11 cellular contexts compared by ENCODE assay signal in genomic region chr1:61054636-61055035, GRCh38. TPM values are rescaled to one million over a fixed set of nuclear protein-coding genes. Genes with fewer than 3 reads are reported as not detected.
DNase-seq lines count a peak whose midpoint lies in the region; ATAC-seq and TF ChIP-seq lines count a peak whose summit lies in the region.
"Had no signal": no experiment of that assay in that cellular context is flagged by ENCODE, and none has a peak within 500 bp of the region (broad histone marks: within the 10 kb centered on the region; RNA-seq: fewer than 3 reads in every experiment).

No MANE protein-coding gene starts in this region.

- H3K27ac Mint-ChIP-seq in GM23338: no peak overlapping the region
- H3K27ac Mint-ChIP-seq in stimulated activated effector memory CD8-positive, alpha-beta T cell treated with anti-CD3 and anti-CD28 coated beads, Interleukin-12 subunit alpha, Interleukin-12 subunit beta, amount 100 ng/mL, for 72 hours: no peak overlapping the region
- no peak overlapping the region for H3K27ac Mint-ChIP-seq in osteocyte (ENCODE audit: unreplicated experiment)

- H3F3A ChIP-seq in GM23338 (replicated peaks; ENCODE audit: low read depth): peaks cover 17% of the 10 kb centered on the region; the same call in 1 of the 2 replicates

- H3K4me2 ChIP-seq in GM23338: peak overlapping the region; percentile 87

- H3K27me3 ChIP-seq in GM23338 (ENCODE audit: insufficient read depth) (peaks cover 74% of the 10 kb centered on the region), ascending aorta (no peaks in the 10 kb centered on the region), layer of hippocampus (ENCODE audit: control insufficient read depth, insufficient read depth, low read length) (no peaks in the 10 kb centered on the region)
- H3K27me3 ChIP-seq: testis had no signal

- intact Hi-C loops in ascending aorta (cut with DNase I): loop anchor here (1.0 to 10.0 kb wide), 7 partner anchors 24 to 798 kb away; partner anchors contain the start of gene TM2D1

- peak overlapping the region; percentile 83 for H3K4me3 ChIP-seq in GM23338
- H3K4me3 ChIP-seq in ascending aorta: peak overlapping the region; percentile 58 to 72

- H3K27ac ChIP-seq in GM23338 (ENCODE audit: low read depth) (no peak overlapping the region), ascending aorta (peak overlapping the region; percentile 97 to 98), layer of hippocampus (ENCODE audit: low read depth, low read length) (peak overlapping the region; percentile 67)

- H3K4me1 ChIP-seq in GM23338 (ENCODE audit: insufficient read depth) (peaks cover 68% of the 10 kb centered on the region), ascending aorta (peaks cover 4 to 28% of the 10 kb centered on the region in 2 donors)

- DNase-seq in GM23338 (ENCODE audit: low spot score) (peak; percentile 33), ascending aorta (ENCODE audit: low spot score in 2 of 2) (no peak), osteocyte (ENCODE audit: extremely low spot score, unreplicated experiment) (no peak)
- DNase-seq in stimulated activated effector memory CD8-positive, alpha-beta T cell treated with anti-CD3 and anti-CD28 coated beads, Interleukin-12 subunit alpha, Interleukin-12 subunit beta, amount 100 ng/mL, for 72 hours (ENCODE audit: low spot score in 2 of 2): no peak
- DNase-seq: activated CD4-positive, CD25-positive, alpha-beta regulatory T cell; MV-4-11; stimulated activated CD4-positive, alpha-beta T cell treated with anti-CD3 and anti-CD28 coated beads, Interleukin-4, amount 100 ng/mL, for 1 hour had no signal

- H3K27me3 Mint-ChIP-seq in GM23338 (ENCODE audit: insufficient read depth, low read depth, poor library complexity) (peaks cover 72% of the 10 kb centered on the region), osteocyte (ENCODE audit: unreplicated experiment) (peaks cover 15% of the 10 kb centered on the region)

- H3K4me3 Mint-ChIP-seq in GM23338 (peak overlapping the region; percentile 76), osteocyte (ENCODE audit: unreplicated experiment) (no peak overlapping the region)
- peak overlapping the region; percentile 83 for H3K4me3 Mint-ChIP-seq in stimulated activated effector memory CD8-positive, alpha-beta T cell treated with anti-CD3 and anti-CD28 coated beads, Interleukin-12 subunit alpha, Interleukin-12 subunit beta, amount 100 ng/mL, for 72 hours

- ATAC-seq in GM23338: no peak
- ATAC-seq in stimulated activated effector memory CD8-positive, alpha-beta T cell treated with anti-CD3 and anti-CD28 coated beads, Interleukin-12 subunit alpha, Interleukin-12 subunit beta, amount 100 ng/mL, for 72 hours: no peak
- no peak for ATAC-seq in HG03025 (IDR thresholded peaks at IDR 0.05; ENCODE audit: low FRiP score, unreplicated experiment)
- ATAC-seq in GM19395 (IDR thresholded peaks at IDR 0.05; ENCODE audit: unreplicated experiment): no peak

- H3K79me2 ChIP-seq in GM23338 (replicated peaks; ENCODE audit: insufficient read depth): no peaks in the 10 kb centered on the region

- no peak overlapping the region for H2AFZ ChIP-seq in GM23338

- no peaks in the 10 kb centered on the region for H3K36me3 Mint-ChIP-seq in GM23338 (ENCODE audit: low read depth)
- peaks cover 8% of the 10 kb centered on the region for H3K36me3 Mint-ChIP-seq in stimulated activated effector memory CD8-positive, alpha-beta T cell treated with anti-CD3 and anti-CD28 coated beads, Interleukin-12 subunit alpha, Interleukin-12 subunit beta, amount 100 ng/mL, for 72 hours
- no peaks in the 10 kb centered on the region for H3K36me3 Mint-ChIP-seq in osteocyte (ENCODE audit: unreplicated experiment)

- 0 out of 2 replicates have a peak, but pooled peaks cover 3% of the 10 kb centered on the region for H4K20me1 ChIP-seq in GM23338 (replicated peaks; ENCODE audit: insufficient read depth)

- TF ChIP-seq CTCF in GM23338 (conservative IDR thresholded peaks at IDR 0.05; ENCODE audit: low read depth in 2 of 2): no peak
- no peak for TF ChIP-seq CTCF in ascending aorta (IDR thresholded peaks at IDR 0.05)
- no peak for TF ChIP-seq CTCF in osteocyte (IDR thresholded peaks at IDR 0.05)

- no peaks in the 10 kb centered on the region for H3K36me3 ChIP-seq in GM23338 (ENCODE audit: insufficient read depth)
- no peaks in the 10 kb centered on the region for H3K36me3 ChIP-seq in ascending aorta

- H3K4me1 Mint-ChIP-seq in GM23338: peaks cover 63% of the 10 kb centered on the region
- peaks cover 33% of the 10 kb centered on the region for H3K4me1 Mint-ChIP-seq in stimulated activated effector memory CD8-positive, alpha-beta T cell treated with anti-CD3 and anti-CD28 coated beads, Interleukin-12 subunit alpha, Interleukin-12 subunit beta, amount 100 ng/mL, for 72 hours
- H3K4me1 Mint-ChIP-seq in osteocyte (ENCODE audit: unreplicated experiment): peaks cover 39% of the 10 kb centered on the region

- no peaks in the 10 kb centered on the region; the same call in 1 of the 2 replicates for H3K9me2 ChIP-seq in GM23338 (ENCODE audit: insufficient read depth)

- no peaks in the 10 kb centered on the region for H3K9me3 Mint-ChIP-seq in GM23338
- no peaks in the 10 kb centered on the region for H3K9me3 Mint-ChIP-seq in stimulated activated effector memory CD8-positive, alpha-beta T cell treated with anti-CD3 and anti-CD28 coated beads, Interleukin-12 subunit alpha, Interleukin-12 subunit beta, amount 100 ng/mL, for 72 hours
- H3K9me3 Mint-ChIP-seq in osteocyte (ENCODE audit: unreplicated experiment): no peaks in the 10 kb centered on the region

- no peaks in the 10 kb centered on the region for H3K9me3 ChIP-seq in ascending aorta
- H3K9me3 ChIP-seq: testis had no signal

TF ChIP-seq in GM23338, 12 proteins besides CTCF, POLR2A, EP300 and RAD21:
- TF ChIP-seq EZH2 (IDR thresholded peaks at IDR 0.05; ENCODE audit: low read depth, unreplicated experiment) (peak; percentile 61), ZNF331 (CRISPR knock-in tag; IDR thresholded peaks at IDR 0.05; ENCODE audit: low read depth) (no peak)
TF ChIP-seq in GM23338: peak in this region for 1.

RNA-seq across cellular contexts. Expression of gene NFIA, which starts 27.7 kb away (rescaled TPM):
- 0.97 and 2.5 TPM in 2 replicates for total RNA-seq in GM23338 (2014; rRNA removed; shearing (Covaris generic))
- 2.1 and 2.3 TPM in 2 replicates for polyA plus RNA-seq in GM23338 (2016; fragmentation: Nextera tagmentation; extraction: Ambion mirVana)
- total RNA-seq in ascending aorta (52.0 TPM), osteocyte (43.3 and 46.7 TPM in 2 replicates)

Comparison
In these comparisons a context has a peak if more than half of its experiments do, and no peak if none do; other contexts are left out.
1. RNA of gene NFIA, which starts 27.7 kb away (total RNA-seq): 52.0 TPM in ascending aorta (single experiment) and 43.3 to 46.7 TPM in osteocyte; 0.97 to 2.5 TPM in GM23338; every median in the first group is over 10 times any median in the second.